ENCODE assay signal across 1 cellular context in the genomic region with DNA sequence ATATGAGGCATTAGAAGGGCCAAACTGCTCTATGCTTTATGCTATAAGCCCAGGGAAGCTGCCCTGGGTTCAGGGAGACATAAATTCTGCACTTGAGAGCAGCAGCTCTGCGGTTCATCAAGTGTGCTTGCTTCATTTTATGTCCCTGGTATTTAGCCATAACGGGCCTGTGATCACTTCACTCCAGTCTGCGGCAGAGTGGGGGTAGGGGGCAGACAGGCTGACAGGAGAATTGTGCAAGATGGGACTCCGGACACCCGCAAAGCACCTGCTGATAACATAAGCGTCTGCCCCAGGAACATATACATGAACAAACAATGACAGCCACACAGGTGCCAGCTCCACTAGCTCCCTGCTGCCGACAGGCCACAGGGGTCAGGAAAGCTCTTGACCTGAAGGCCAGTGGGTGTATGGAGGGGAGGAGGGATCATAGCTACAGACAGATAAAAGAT.
TF ChIP-seq lines count a peak whose summit lies in the region.

No MANE protein-coding gene starts in this region.

TF ChIP-seq in HepG2, 621 proteins besides CTCF, POLR2A, EP300 and RAD21 (continued from another document and continues in another):
- TF ChIP-seq PHF21A (CRISPR knock-in tag; IDR thresholded peaks at IDR 0.05) (peak; percentile 99), HNRNPUL1 (IDR thresholded peaks at IDR 0.05; ENCODE audit: low read depth, low read length) (no peak), ZKSCAN8 (CRISPR knock-in tag; IDR thresholded peaks at IDR 0.05; ENCODE audit: borderline replicate concordance) (peak; percentile 77), KMT2B (CRISPR knock-in tag; IDR thresholded peaks at IDR 0.05) (peak; percentile 60; the same call in 1 of the 2 replicates), KDM4B (CRISPR knock-in tag; IDR thresholded peaks at IDR 0.05) (peak; percentile 36; the same call in 1 of the 2 replicates), ZNF75D (CRISPR knock-in tag; IDR thresholded peaks at IDR 0.05; ENCODE audit: borderline replicate concordance) (no peak), ZNF513 (CRISPR knock-in tag; conservative IDR thresholded peaks at IDR 0.05) (no peak), REST (IDR thresholded peaks at IDR 0.05; ENCODE audit: borderline replicate concordance in 1 of 2, low read depth in 1 of 2, low read length in 2 of 2) (peak in 1 of 2 experiments; percentile 51; a peak in 1 of 4 replicates), ZNF253 (CRISPR knock-in tag; IDR thresholded peaks at IDR 0.05; ENCODE audit: borderline replicate concordance) (no peak), ZBTB4 (CRISPR knock-in tag; IDR thresholded peaks at IDR 0.05; ENCODE audit: borderline replicate concordance) (peak; percentile 72; the same call in 1 of the 2 replicates), SOX6 (IDR thresholded peaks at IDR 0.05) (no peak), SOX6 (CRISPR knock-in tag; IDR thresholded peaks at IDR 0.05) (peak; percentile 98), CEBPG (CRISPR knock-in tag; IDR thresholded peaks at IDR 0.05) (peak; percentile 96), ZNF354B (CRISPR knock-in tag; IDR thresholded peaks at IDR 0.05) (no peak), HDAC1 (CRISPR knock-in tag; IDR thresholded peaks at IDR 0.05) (peak; percentile 96), ELF3 (CRISPR knock-in tag; IDR thresholded peaks at IDR 0.05) (peak; percentile 46), ZNF616 (CRISPR knock-in tag; IDR thresholded peaks at IDR 0.05; ENCODE audit: low read depth) (0 out of 2 replicates have a peak, but pooled peaks have one; percentile 44), KLF16 (CRISPR knock-in tag; IDR thresholded peaks at IDR 0.05) (peak in 1 of 2 experiments; percentile 84; a peak in 2 of 4 replicates), THAP11 (CRISPR knock-in tag; IDR thresholded peaks at IDR 0.05) (peak; percentile 70), ZBTB7B (CRISPR knock-in tag; IDR thresholded peaks at IDR 0.05) (peak; percentile 97), JUN (CRISPR knock-in tag; IDR thresholded peaks at IDR 0.05) (peak; percentile 51; the same call in 1 of the 2 replicates), ZNF350 (CRISPR knock-in tag; IDR thresholded peaks at IDR 0.05; ENCODE audit: borderline replicate concordance, low read depth) (peak; percentile 86; the same call in 1 of the 2 replicates), ZNF160 (CRISPR knock-in tag; IDR thresholded peaks at IDR 0.05) (peak; percentile 67; the same call in 1 of the 2 replicates), KDM1A (CRISPR knock-in tag; IDR thresholded peaks at IDR 0.05) (peak; percentile 73; the same call in 1 of the 2 replicates), ARID3A (IDR thresholded peaks at IDR 0.05; ENCODE audit: low read depth, low read length) (peak; percentile 87; the same call in 1 of the 2 replicates), YEATS2 (CRISPR knock-in tag; IDR thresholded peaks at IDR 0.05; ENCODE audit: borderline replicate concordance) (peak; percentile 62; the same call in 1 of the 2 replicates), ZBTB20 (CRISPR knock-in tag; IDR thresholded peaks at IDR 0.05; ENCODE audit: borderline replicate concordance, low read depth) (peak; percentile 100), MZF1 (CRISPR knock-in tag; IDR thresholded peaks at IDR 0.05; ENCODE audit: borderline replicate concordance) (no peak), MIXL1 (CRISPR knock-in tag; IDR thresholded peaks at IDR 0.05) (peak; percentile 75; the same call in 1 of the 2 replicates), HOXD1 (CRISPR knock-in tag; IDR thresholded peaks at IDR 0.05) (peak; percentile 76; the same call in 1 of the 2 replicates), KDM6A (CRISPR knock-in tag; IDR thresholded peaks at IDR 0.05; ENCODE audit: low read depth) (peak; percentile 80), ISL2 (CRISPR knock-in tag; IDR thresholded peaks at IDR 0.05) (peak; percentile 94), ATF3 (CRISPR knock-in tag; IDR thresholded peaks at IDR 0.05) (0 out of 2 replicates have a peak, but pooled peaks have one; percentile 28), ZNF33B (CRISPR knock-in tag; IDR thresholded peaks at IDR 0.05) (0 out of 2 replicates have a peak, but pooled peaks have one; percentile 71), ATF7-NPFF (CRISPR knock-in tag; IDR thresholded peaks at IDR 0.05; ENCODE audit: low read depth) (peak; percentile 27; the same call in 1 of the 2 replicates), YY1 (IDR thresholded peaks at IDR 0.05; ENCODE audit: insufficient read depth, insufficient replicate concordance, low read depth, low read length) (peak; percentile 26), ERF (CRISPR knock-in tag; IDR thresholded peaks at IDR 0.05) (peak; percentile 92), DR1 (CRISPR knock-in tag; IDR thresholded peaks at IDR 0.05) (no peak), SIX4 (CRISPR knock-in tag; IDR thresholded peaks at IDR 0.05) (peak; percentile 60; the same call in 1 of the 2 replicates)
- TF ChIP-seq, protein P1, sequence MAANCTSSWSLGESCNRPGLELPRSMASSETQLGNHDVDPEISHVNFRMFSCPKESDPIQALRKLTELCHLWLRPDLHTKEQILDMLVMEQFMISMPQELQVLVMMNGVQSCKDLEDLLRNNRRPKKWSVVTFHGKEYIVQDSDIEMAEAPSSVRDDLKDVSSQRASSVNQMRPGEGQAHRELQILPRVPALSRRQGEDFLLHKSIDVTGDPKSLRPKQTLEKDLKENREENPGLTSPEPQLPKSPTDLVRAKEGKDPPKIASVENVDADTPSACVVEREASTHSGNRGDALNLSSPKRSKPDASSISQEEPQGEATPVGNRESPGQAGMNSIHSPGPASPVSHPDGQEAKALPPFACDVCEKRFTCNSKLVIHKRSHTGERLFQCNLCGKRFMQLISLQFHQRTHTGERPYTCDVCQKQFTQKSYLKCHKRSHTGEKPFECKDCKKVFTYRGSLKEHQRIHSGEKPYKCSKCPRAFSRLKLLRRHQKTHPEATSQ (CRISPR knock-in tag; IDR thresholded peaks at IDR 0.05; ENCODE audit: borderline replicate concordance), result peak; percentile 19; the same call in 1 of the 2 replicates
- TF ChIP-seq, protein P2, sequence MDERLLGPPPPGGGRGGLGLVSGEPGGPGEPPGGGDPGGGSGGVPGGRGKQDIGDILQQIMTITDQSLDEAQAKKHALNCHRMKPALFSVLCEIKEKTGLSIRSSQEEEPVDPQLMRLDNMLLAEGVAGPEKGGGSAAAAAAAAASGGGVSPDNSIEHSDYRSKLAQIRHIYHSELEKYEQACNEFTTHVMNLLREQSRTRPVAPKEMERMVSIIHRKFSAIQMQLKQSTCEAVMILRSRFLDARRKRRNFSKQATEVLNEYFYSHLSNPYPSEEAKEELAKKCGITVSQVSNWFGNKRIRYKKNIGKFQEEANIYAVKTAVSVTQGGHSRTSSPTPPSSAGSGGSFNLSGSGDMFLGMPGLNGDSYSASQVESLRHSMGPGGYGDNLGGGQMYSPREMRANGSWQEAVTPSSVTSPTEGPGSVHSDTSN (CRISPR knock-in tag; IDR thresholded peaks at IDR 0.05), result 0 out of 2 replicates have a peak, but pooled peaks have one; percentile 46
- TF ChIP-seq, protein P3, sequence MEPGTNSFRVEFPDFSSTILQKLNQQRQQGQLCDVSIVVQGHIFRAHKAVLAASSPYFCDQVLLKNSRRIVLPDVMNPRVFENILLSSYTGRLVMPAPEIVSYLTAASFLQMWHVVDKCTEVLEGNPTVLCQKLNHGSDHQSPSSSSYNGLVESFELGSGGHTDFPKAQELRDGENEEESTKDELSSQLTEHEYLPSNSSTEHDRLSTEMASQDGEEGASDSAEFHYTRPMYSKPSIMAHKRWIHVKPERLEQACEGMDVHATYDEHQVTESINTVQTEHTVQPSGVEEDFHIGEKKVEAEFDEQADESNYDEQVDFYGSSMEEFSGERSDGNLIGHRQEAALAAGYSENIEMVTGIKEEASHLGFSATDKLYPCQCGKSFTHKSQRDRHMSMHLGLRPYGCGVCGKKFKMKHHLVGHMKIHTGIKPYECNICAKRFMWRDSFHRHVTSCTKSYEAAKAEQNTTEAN (CRISPR knock-in tag; conservative IDR thresholded peaks at IDR 0.05), result peak; percentile 81
- TF ChIP-seq, protein P4, sequence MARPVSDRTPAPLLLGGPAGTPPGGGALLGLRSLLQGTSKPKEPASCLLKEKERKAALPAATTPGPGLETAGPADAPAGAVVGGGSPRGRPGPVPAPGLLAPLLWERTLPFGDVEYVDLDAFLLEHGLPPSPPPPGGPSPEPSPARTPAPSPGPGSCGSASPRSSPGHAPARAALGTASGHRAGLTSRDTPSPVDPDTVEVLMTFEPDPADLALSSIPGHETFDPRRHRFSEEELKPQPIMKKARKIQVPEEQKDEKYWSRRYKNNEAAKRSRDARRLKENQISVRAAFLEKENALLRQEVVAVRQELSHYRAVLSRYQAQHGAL (CRISPR knock-in tag; IDR thresholded peaks at IDR 0.05; ENCODE audit: not compliant biosample characterization), result no peak
- TF ChIP-seq, protein P5, sequence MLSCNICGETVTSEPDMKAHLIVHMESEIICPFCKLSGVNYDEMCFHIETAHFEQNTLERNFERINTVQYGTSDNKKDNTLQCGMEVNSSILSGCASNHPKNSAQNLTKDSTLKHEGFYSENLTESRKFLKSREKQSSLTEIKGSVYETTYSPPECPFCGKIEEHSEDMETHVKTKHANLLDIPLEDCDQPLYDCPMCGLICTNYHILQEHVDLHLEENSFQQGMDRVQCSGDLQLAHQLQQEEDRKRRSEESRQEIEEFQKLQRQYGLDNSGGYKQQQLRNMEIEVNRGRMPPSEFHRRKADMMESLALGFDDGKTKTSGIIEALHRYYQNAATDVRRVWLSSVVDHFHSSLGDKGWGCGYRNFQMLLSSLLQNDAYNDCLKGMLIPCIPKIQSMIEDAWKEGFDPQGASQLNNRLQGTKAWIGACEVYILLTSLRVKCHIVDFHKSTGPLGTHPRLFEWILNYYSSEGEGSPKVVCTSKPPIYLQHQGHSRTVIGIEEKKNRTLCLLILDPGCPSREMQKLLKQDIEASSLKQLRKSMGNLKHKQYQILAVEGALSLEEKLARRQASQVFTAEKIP (CRISPR knock-in tag; IDR thresholded peaks at IDR 0.05; ENCODE audit: borderline replicate concordance), result no peak
